ENCODE assay signal across 8 cellular contexts in genomic region chr11:61362542-61362875, GRCh38. TPM values are rescaled to one million over a fixed set of nuclear protein-coding genes. Genes with fewer than 3 reads are reported as not detected.
A peak's percentile ranks its signal among the peaks of the same experiment; 100 is the strongest.
DNase-seq lines count a peak whose midpoint lies in the region; ATAC-seq and TF ChIP-seq lines count a peak whose summit lies in the region.

No MANE protein-coding gene starts in this region.

- H3K4me3 ChIP-seq in IMR-90 (ENCODE audit: insufficient read depth, low read depth, low read length) (peak overlapping the region; percentile 88), urinary bladder (ENCODE audit: low read depth, low read length) (peak overlapping the region; percentile 59)

- H3K27ac ChIP-seq in IMR-90 (ENCODE audit: insufficient read depth, low read length), result peak overlapping the region; percentile 99
- no peak overlapping the region for H3K27ac ChIP-seq in urinary bladder (ENCODE audit: low read depth)

- H2BK15ac ChIP-seq in IMR-90 (ENCODE audit: low read depth, low read length), result peak overlapping the region; percentile 23; the same call in 2 of the 3 replicates

- H3K4ac ChIP-seq in IMR-90 (ENCODE audit: low read depth, low read length), result peak overlapping the region; percentile 90

- H3K9me3 ChIP-seq in IMR-90 (ENCODE audit: control insufficient read depth, insufficient read depth, low read length), result no peaks in the 10 kb centered on the region

- no peak for TF ChIP-seq POLR2A in IMR-90 (IDR thresholded peaks at IDR 0.05; ENCODE audit: low read depth, low read length)
- no peak for TF ChIP-seq POLR2A in erythroblast (IDR thresholded peaks at IDR 0.05; ENCODE audit: low read length)

- peaks cover 5% of the 10 kb centered on the region for H3K4me1 ChIP-seq in IMR-90 (ENCODE audit: control insufficient read depth, insufficient read depth, low read length)
- H3K4me1 ChIP-seq in urinary bladder (ENCODE audit: insufficient read depth), result peaks cover 2% of the 10 kb centered on the region

- H2BK120ac ChIP-seq in IMR-90 (ENCODE audit: low read depth, low read length), result peak overlapping the region; percentile 58

- TF ChIP-seq RAD21 in IMR-90 (IDR thresholded peaks at IDR 0.05; ENCODE audit: low read length), result no peak

- peaks cover 41% of the 10 kb centered on the region for H3K4me1 Mint-ChIP-seq in nephron progenitor cell

- peak overlapping the region; percentile 70 for H3K18ac ChIP-seq in IMR-90 (ENCODE audit: low read depth, low read length)

- H3K79me1 ChIP-seq in IMR-90 (ENCODE audit: low read depth in 1 of 2, low read length in 2 of 2), result peaks cover 41 to 61% of the 10 kb centered on the region in 2 experiments; a peak in 3 of 4 replicates

- POLR2A ChIA-PET in IMR-90 (lab: Charles Lee; ENCODE audit: unreplicated experiment), result interaction anchor here (1.4 kb wide), 1 partner anchor 22 kb away, joined by 3 read pairs; no protein-coding TSS in a partner anchor

- in situ Hi-C loops in IMR-90 (cut with MboI; ENCODE audit: low sequenced_read_pairs), result no loop called here

- H2AK9ac ChIP-seq in IMR-90 (replicated peaks; ENCODE audit: low read depth, low read length, poor library complexity), result peak overlapping the region; percentile 95

- H3K36me3 ChIP-seq in IMR-90 (ENCODE audit: control insufficient read depth, insufficient read depth, low read length) (peaks cover 19% of the 10 kb centered on the region), urinary bladder (ENCODE audit: insufficient read depth) (peaks cover 3% of the 10 kb centered on the region)

- peak overlapping the region; percentile 91 for H2AK5ac ChIP-seq in IMR-90 (ENCODE audit: low read depth, low read length)

- CTCF ChIA-PET in IMR-90 (lab: Yijun Ruan, JAX), result interaction anchor here (1.9 kb wide), 1 partner anchor 23 kb away, joined by 7 read pairs; no protein-coding TSS in a partner anchor

- dilution Hi-C loops in IMR-90 (cut with HindIII; ENCODE audit: low sequenced_read_pairs, unreplicated experiment), result no loop called here

- no peak overlapping the region for H2BK20ac ChIP-seq in IMR-90 (ENCODE audit: low read depth, low read length)

- peak overlapping the region; percentile 82 for H4K5ac ChIP-seq in IMR-90 (ENCODE audit: low read depth, low read length)

- no peak for TF ChIP-seq CTCF in IMR-90 (conservative IDR thresholded peaks at IDR 0.05; ENCODE audit: low read depth, low read length)
- TF ChIP-seq CTCF in nephron progenitor cell (IDR thresholded peaks at IDR 0.05), result no peak

- peaks cover 30% of the 10 kb centered on the region for H3K36me3 Mint-ChIP-seq in nephron progenitor cell (ENCODE audit: low read depth)

- DNase-seq in DMS53 (lab: John Stamatoyannopoulos, UW) (peak; percentile 77), IMR-90 (peak; percentile 65), erythroblast (lab: John Stamatoyannopoulos, UW) (peak; percentile 79 to 81), nephron progenitor cell (peak; percentile 14), epidermal melanocyte (ENCODE audit: insufficient read length, low spot score) (no peak)
- peak; percentile 48 for DNase-seq in activated CD4-positive, alpha-beta T cell treated with anti-CD3 and anti-CD28 coated beads for 48 hours

- H3K4me2 ChIP-seq in IMR-90 (ENCODE audit: low read depth, low read length), result peak overlapping the region; percentile 98

- H3K9me3 Mint-ChIP-seq in nephron progenitor cell, result no peaks in the 10 kb centered on the region

- peak overlapping the region; percentile 97 for H3K23ac ChIP-seq in IMR-90 (ENCODE audit: low read depth, low read length)

- H2BK5ac ChIP-seq in IMR-90 (ENCODE audit: low read depth, low read length, poor library complexity, severe bottlenecking), result peak overlapping the region; percentile 88

- H4K91ac ChIP-seq in IMR-90 (ENCODE audit: insufficient read depth, low read depth, low read length), result peak overlapping the region; percentile 98

- ATAC-seq in IMR-90 (ENCODE audit: low read depth), result peak; percentile 6; the same call in 1 of the 2 replicates
- no peak for ATAC-seq in HG03521 (IDR thresholded peaks at IDR 0.05; ENCODE audit: unreplicated experiment)

- WGBS in IMR-90 (ENCODE audit: extremely low coverage in 2 of 2, insufficient read length in 1 of 2), 2 experiments, result 0% methylated on average over 9 of the region's 12 CpGs; no CpG with 5 or more reads in 1 of the 2 experiments
- under 1% methylated on average over 12 of the region's 12 CpGs for WGBS in urinary bladder

- H3K9me1 ChIP-seq in IMR-90 (ENCODE audit: insufficient read depth, low read length), result 0 out of 2 replicates have a peak, but pooled peaks cover 3% of the 10 kb centered on the region

- no peaks in the 10 kb centered on the region for H3K27me3 ChIP-seq in IMR-90 (ENCODE audit: control insufficient read depth, insufficient read depth, low read length)

- no TSS peak for BruUV-seq in IMR-90 (replicated peaks; lab: Mats Ljungman, UMichigan)

- H2AFZ ChIP-seq in IMR-90 (replicated peaks; ENCODE audit: low read length, poor library complexity), result peak overlapping the region; percentile 99

- H3K4me3 Mint-ChIP-seq in nephron progenitor cell, result peak overlapping the region; percentile 97

- H3K9ac ChIP-seq in IMR-90 (ENCODE audit: low read depth, low read length), result peak overlapping the region; percentile 91

- H3K27ac Mint-ChIP-seq in nephron progenitor cell, result peak overlapping the region; percentile 93

- peak overlapping the region; percentile 79 for H3K56ac ChIP-seq in IMR-90 (ENCODE audit: extremely low read depth, insufficient read depth, low read length)

- H3K27me3 Mint-ChIP-seq in nephron progenitor cell (ENCODE audit: low read depth, poor library complexity), result no peaks in the 10 kb centered on the region

- H3K14ac ChIP-seq in IMR-90 (replicated peaks; ENCODE audit: low read depth, low read length), result peak overlapping the region; percentile 94

- no peaks in the 10 kb centered on the region for H4K20me1 ChIP-seq in IMR-90 (ENCODE audit: insufficient read depth, low read length)

- peak overlapping the region; percentile 98 for H4K8ac ChIP-seq in IMR-90 (ENCODE audit: low read depth in 2 of 2, low read length in 2 of 2)

- intact Hi-C loops in IMR-90 (cut with micrococcal nuclease), result loop anchor here (1.0 kb wide), 1 partner anchor 23 kb away; no protein-coding TSS in a partner anchor

TF ChIP-seq in IMR-90, 13 proteins besides CTCF, POLR2A, EP300 and RAD21:
- 0 out of 2 replicates have a peak, but pooled peaks have one; percentile 10 for TF ChIP-seq RFX5 (IDR thresholded peaks at IDR 0.05; ENCODE audit: low read depth, low read length)
- TF ChIP-seq BHLHE40 (IDR thresholded peaks at IDR 0.05; ENCODE audit: low read depth, low read length), result no peak
- TF ChIP-seq USF2 (IDR thresholded peaks at IDR 0.05; ENCODE audit: low read depth, low read length), result no peak

RNA-seq across cellular contexts. Expression of gene TMEM138, which starts 0.3 kb away (rescaled TPM):
- 16.7 and 16.8 TPM in 2 replicates for total RNA-seq in IMR-90 (2012; rRNA removed)
- polyA plus RNA-seq in IMR-90 (2012; rRNA removed), result 53.2 and 55.9 TPM in 2 replicates
- 27.1 and 40.7 TPM in 2 replicates for polyA plus RNA-seq in IMR-90 (2012; cell fraction: cytosol; rRNA removed)
- 49.7 and 117 TPM in 2 replicates for polyA plus RNA-seq in IMR-90 (2012; cell fraction: nucleus; rRNA removed; ENCODE audit: low replicate concordance)
- 25.5 TPM for total RNA-seq in urinary bladder
- polyA plus RNA-seq in urinary bladder, result 34.3 TPM

RNA-seq across cellular contexts. Expression of gene CYB561A3, which starts 0.8 kb away (rescaled TPM):
- total RNA-seq in IMR-90 (2012; rRNA removed) (13.6 and 15.3 TPM in 2 replicates), urinary bladder (19.6 TPM)
- polyA plus RNA-seq in IMR-90 (2012; rRNA removed) (36.5 and 39.2 TPM in 2 replicates), urinary bladder (34.9 TPM)
- polyA plus RNA-seq in IMR-90 (2012; cell fraction: cytosol; rRNA removed), result 54.8 and 95.7 TPM in 2 replicates
- 63.9 and 103 TPM in 2 replicates for polyA plus RNA-seq in IMR-90 (2012; cell fraction: nucleus; rRNA removed; ENCODE audit: low replicate concordance)

RNA-seq across cellular contexts. Expression of gene TKFC, which starts 29.5 kb away (rescaled TPM):
- total RNA-seq in IMR-90 (2012; rRNA removed) (8.9 and 10.4 TPM in 2 replicates), urinary bladder (8.3 TPM)
- polyA plus RNA-seq in IMR-90 (2012; rRNA removed) (30.8 and 33.3 TPM in 2 replicates), urinary bladder (27.6 TPM)
- polyA plus RNA-seq in IMR-90 (2012; cell fraction: cytosol; rRNA removed), result 21.8 and 34.0 TPM in 2 replicates
- polyA plus RNA-seq in IMR-90 (2012; cell fraction: nucleus; rRNA removed; ENCODE audit: low replicate concordance), result 87.0 and 146 TPM in 2 replicates

RNA-seq across cellular contexts. Expression of gene DDB1, which starts 29.6 kb away (rescaled TPM):
- total RNA-seq in IMR-90 (2012; rRNA removed) (372 and 412 TPM in 2 replicates), urinary bladder (136 TPM)
- polyA plus RNA-seq in IMR-90 (2012; rRNA removed) (208 and 221 TPM in 2 replicates), urinary bladder (109 TPM)
- 162 and 168 TPM in 2 replicates for polyA plus RNA-seq in IMR-90 (2012; cell fraction: cytosol; rRNA removed)
- polyA plus RNA-seq in IMR-90 (2012; cell fraction: nucleus; rRNA removed; ENCODE audit: low replicate concordance), result 150 and 234 TPM in 2 replicates

RNA-seq across cellular contexts. Expression of gene TMEM216, which starts 29.9 kb away (rescaled TPM):
- total RNA-seq in IMR-90 (2012; rRNA removed) (10.0 TPM in 2 replicates), urinary bladder (20.5 TPM)
- polyA plus RNA-seq in IMR-90 (2012; rRNA removed) (16.5 and 17.2 TPM in 2 replicates), urinary bladder (17.4 TPM)
- 18.0 and 75.6 TPM in 2 replicates for polyA plus RNA-seq in IMR-90 (2012; cell fraction: cytosol; rRNA removed)
- polyA plus RNA-seq in IMR-90 (2012; cell fraction: nucleus; rRNA removed; ENCODE audit: low replicate concordance), result 7.7 and 17.1 TPM in 2 replicates
